24 cellular contexts compared by ENCODE assay signal in the genomic region with DNA sequence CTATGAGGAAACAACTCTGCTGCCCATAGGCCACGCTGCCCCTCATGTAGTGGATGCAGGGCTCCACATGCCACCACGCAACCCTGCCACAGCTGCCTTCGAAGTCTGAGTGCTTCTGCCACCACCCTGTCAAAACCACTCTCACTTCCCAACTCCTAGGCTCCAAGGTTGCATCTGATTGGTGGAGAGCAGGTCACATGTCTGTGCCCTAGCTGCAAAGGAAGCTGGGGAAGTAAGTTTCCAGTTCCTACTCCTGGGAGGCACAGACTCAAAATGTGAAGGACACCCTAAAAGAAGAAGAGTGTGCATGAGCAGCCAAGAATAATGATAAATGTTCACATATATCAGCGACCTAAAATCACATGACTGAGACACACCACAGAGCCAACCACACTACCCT. TPM values are rescaled to one million over a fixed set of nuclear protein-coding genes. Genes with fewer than 3 reads are reported as not detected.
"Had no signal": no experiment of that assay in that cellular context is flagged by ENCODE, and none has a peak within 500 bp of the region (broad histone marks: within the 10 kb centered on the region; RNA-seq: fewer than 3 reads in every experiment).

No MANE protein-coding gene starts in this region.

- H3K4me3 ChIP-seq: sigmoid colon, smooth muscle cell, thoracic aorta, vagina had no signal

- H3K27me3 ChIP-seq: vagina had no signal

- H3K4me2 ChIP-seq: smooth muscle cell had no signal

- FAIRE-seq: astrocyte, frontal cortex, islet of Langerhans had no signal

- DNase-seq: activated B cell treated with CpG ODN at 0.5 μM for 24 hours; activated CD4-positive, alpha-beta T cell treated with anti-CD3 and anti-CD28 coated beads for 4 hours; activated CD4-positive, alpha-beta T cell treated with anti-CD3 and anti-CD28 coated beads, Interleukin-2, amount 50 U/mL, for 48 hours; activated naive CD4-positive, alpha-beta T cell treated with Interleukin-2 at 50 U/mL for 16 hours; activated naive CD8-positive, alpha-beta T cell treated with anti-CD3 and anti-CD28 coated beads for 36 hours; activated T-cell treated with anti-CD3 and anti-CD28 coated beads, Interleukin-2, amount 50 U/mL, for 48 hours; central memory CD4-positive, alpha-beta T cell; dermis blood vessel endothelial cell; effector CD8-positive, alpha-beta T cell; erythroblast; hypothalamus; left ventricle myocardium superior; nephron progenitor cell; nucleus accumbens; sigmoid colon; stimulated activated CD4-positive, alpha-beta T cell treated with anti-CD3 and anti-CD28 coated beads, Interleukin-4, amount 100 ng/mL, for 1 hour; stimulated activated naive CD4-positive, alpha-beta T cell treated with Interleukin-2 at 50 U/mL for 16 hours had no signal

- H3K36me3 ChIP-seq: sigmoid colon, thoracic aorta, vagina had no signal

- H3K4me1 ChIP-seq: sigmoid colon, vagina had no signal

- H3K27ac ChIP-seq: sigmoid colon, thoracic aorta, vagina had no signal

- H3K9me3 ChIP-seq: thoracic aorta, vagina had no signal

RNA-seq across cellular contexts. Expression of gene TICRR, which starts 31.9 kb away (rescaled TPM):
- total RNA-seq: thoracic aorta had no signal

RNA-seq across cellular contexts. Expression of gene RHCG, which starts 47.0 kb away (rescaled TPM):
- total RNA-seq: activated B cell treated with CpG ODN at 0.5 μM for 24 hours; activated naive CD8-positive, alpha-beta T cell treated with anti-CD3 and anti-CD28 coated beads for 36 hours; dermis blood vessel endothelial cell; left ventricle myocardium superior; mononuclear cell; sigmoid colon; thoracic aorta had no signal
